ENCODE assay signal across 11 cellular contexts in genomic region chr19:485583-486236, GRCh38. TPM values are rescaled to one million over a fixed set of nuclear protein-coding genes. Genes with fewer than 3 reads are reported as not detected.
DNase-seq lines count a peak whose midpoint lies in the region; ATAC-seq and TF ChIP-seq lines count a peak whose summit lies in the region.
"Had no signal": no experiment of that assay in that cellular context is flagged by ENCODE, and none has a peak within 500 bp of the region (broad histone marks: within the 10 kb centered on the region; RNA-seq: fewer than 3 reads in every experiment).

No MANE protein-coding gene starts in this region.

- H3K4me1 Mint-ChIP-seq in activated T-cell treated with anti-CD3 and anti-CD28 coated beads, Interleukin-2, amount 50 U/mL, for 24 hours (ENCODE audit: low read depth) = peaks cover 6% of the 10 kb centered on the region
- H3K4me1 Mint-ChIP-seq in activated T-cell treated with anti-CD3 and anti-CD28 coated beads, Interleukin-2, amount 50 U/mL, for 4 hours (ENCODE audit: low read depth) = no peaks in the 10 kb centered on the region

- ATAC-seq in activated T-cell treated with anti-CD3 and anti-CD28 coated beads, Interleukin-2, amount 50 U/mL, for 4 hours = no peak
- no peak for ATAC-seq in HG02885 (IDR thresholded peaks at IDR 0.05; ENCODE audit: poor library complexity, unreplicated experiment)
- ATAC-seq: T-helper 17 cell had no signal

- no peaks in the 10 kb centered on the region for H3K9me3 ChIP-seq in tibial artery

- H3K27me3 Mint-ChIP-seq in activated T-cell treated with anti-CD3 and anti-CD28 coated beads, Interleukin-2, amount 50 U/mL, for 24 hours = peaks cover 26% of the 10 kb centered on the region
- H3K27me3 Mint-ChIP-seq in activated T-cell treated with anti-CD3 and anti-CD28 coated beads, Interleukin-2, amount 50 U/mL, for 4 hours (ENCODE audit: low read depth) = peaks cover 21% of the 10 kb centered on the region

- H3K9me3 Mint-ChIP-seq in activated T-cell treated with anti-CD3 and anti-CD28 coated beads, Interleukin-2, amount 50 U/mL, for 24 hours = peaks cover 4% of the 10 kb centered on the region
- H3K9me3 Mint-ChIP-seq in activated T-cell treated with anti-CD3 and anti-CD28 coated beads, Interleukin-2, amount 50 U/mL, for 4 hours = no peaks in the 10 kb centered on the region

- peaks cover 0 to 12% (median 8%) of the 10 kb centered on the region in 4 donors for H3K4me1 ChIP-seq in tibial artery

- H3K4me3 ChIP-seq in astrocyte of the spinal cord (ENCODE audit: low read depth, low read length) (no peak overlapping the region), tibial artery (no peak overlapping the region)

- no peaks in the 10 kb centered on the region for H3K36me3 Mint-ChIP-seq in activated T-cell treated with anti-CD3 and anti-CD28 coated beads, Interleukin-2, amount 50 U/mL, for 24 hours (ENCODE audit: low read depth)
- H3K36me3 Mint-ChIP-seq in activated T-cell treated with anti-CD3 and anti-CD28 coated beads, Interleukin-2, amount 50 U/mL, for 4 hours (ENCODE audit: insufficient read depth) = no peaks in the 10 kb centered on the region

- no peaks in the 10 kb centered on the region for H3K36me3 ChIP-seq in tibial artery

- no peak for DNase-seq in activated T-cell treated with anti-CD3 and anti-CD28 coated beads, Interleukin-2, amount 50 U/mL, for 24 hours
- no peak for DNase-seq in activated T-cell treated with anti-CD3 and anti-CD28 coated beads, Interleukin-2, amount 50 U/mL, for 4 hours
- DNase-seq in astrocyte of the spinal cord (ENCODE audit: low read depth, low spot score) = peak; percentile 61
- peak; percentile 95 for DNase-seq in islet precursor cell
- DNase-seq in tibial artery = peak; percentile 67 to 83
- no peak for DNase-seq in DMS 273 (lab: John Stamatoyannopoulos, UW; ENCODE audit: unreplicated experiment)
- DNase-seq in NCI-H510A treated with DMSO at 0.1 percent for 48 hours (lab: John Stamatoyannopoulos, UW) = no peak
- DNase-seq: activated naive CD8-positive, alpha-beta T cell treated with anti-CD3 and anti-CD28 coated beads, Interleukin-2, amount 10 ng/mL, durations not matched to agents 7 days and 5 days; stimulated activated CD8-positive, alpha-beta memory T cell treated with anti-CD3 and anti-CD28 coated beads, Interleukin-4, amount 100 ng/mL, for 48 hours; T-helper 17 cell had no signal

- TF ChIP-seq CTCF in astrocyte of the spinal cord (IDR thresholded peaks at IDR 0.05; ENCODE audit: low read depth, low read length) = no peak
- no peak for TF ChIP-seq CTCF in tibial artery (IDR thresholded peaks at IDR 0.05)

- peaks cover 0 to 29% of the 10 kb centered on the region in 2 donors for H3K27me3 ChIP-seq in tibial artery

- in situ Hi-C loops in astrocyte of the spinal cord (cut with HindIII; ENCODE audit: low sequenced_read_pairs) = no loop called here

- intact Hi-C loops in tibial artery (cut with DNase I; ENCODE audit: low total_unique reads) = no loop called here

- H3K4me3 Mint-ChIP-seq in activated T-cell treated with anti-CD3 and anti-CD28 coated beads, Interleukin-2, amount 50 U/mL, for 24 hours = no peak overlapping the region
- H3K4me3 Mint-ChIP-seq in activated T-cell treated with anti-CD3 and anti-CD28 coated beads, Interleukin-2, amount 50 U/mL, for 4 hours = no peak overlapping the region
- H3K4me3 Mint-ChIP-seq: activated naive CD8-positive, alpha-beta T cell treated with anti-CD3 and anti-CD28 coated beads, Interleukin-2, amount 10 ng/mL, durations not matched to agents 7 days and 5 days; T-helper 17 cell had no signal

- H3K27ac ChIP-seq in tibial artery = no peak overlapping the region

- peak overlapping the region; percentile 15 for H3K27ac Mint-ChIP-seq in activated T-cell treated with anti-CD3 and anti-CD28 coated beads, Interleukin-2, amount 50 U/mL, for 24 hours
- H3K27ac Mint-ChIP-seq: activated naive CD8-positive, alpha-beta T cell treated with anti-CD3 and anti-CD28 coated beads, Interleukin-2, amount 10 ng/mL, durations not matched to agents 7 days and 5 days; T-helper 17 cell had no signal

RNA-seq across cellular contexts. Expression of gene MADCAM1, which starts 10.6 kb away (rescaled TPM):
- under 1 TPM; 0.18 to 0.26 (median 0.19) TPM for total RNA-seq in activated T-cell treated with anti-CD3 and anti-CD28 coated beads, Interleukin-2, amount 50 U/mL, for 4 hours

RNA-seq across cellular contexts. Expression of gene TPGS1, which starts 21.6 kb away (rescaled TPM):
- 10 to 100 TPM; 21.9 to 22.8 (median 22.6) TPM for total RNA-seq in activated T-cell treated with anti-CD3 and anti-CD28 coated beads, Interleukin-2, amount 50 U/mL, for 4 hours

RNA-seq across cellular contexts. Expression of gene SHC2, which starts 24.9 kb away (rescaled TPM):
- total RNA-seq in activated T-cell treated with anti-CD3 and anti-CD28 coated beads, Interleukin-2, amount 50 U/mL, for 4 hours = under 1 TPM; 0.16 to 0.33 (median 0.26) TPM
- total RNA-seq: T-helper 17 cell had no signal

RNA-seq across cellular contexts. Expression of gene CDC34, which starts 45.9 kb away (rescaled TPM):
- total RNA-seq in activated T-cell treated with anti-CD3 and anti-CD28 coated beads, Interleukin-2, amount 50 U/mL, for 4 hours = 10 to 100 TPM; 42.1 to 48.7 (median 45.7) TPM

RNA-seq across cellular contexts. Expression of gene GZMM, which starts 58.1 kb away (rescaled TPM):
- total RNA-seq in activated T-cell treated with anti-CD3 and anti-CD28 coated beads, Interleukin-2, amount 50 U/mL, for 4 hours = 10 to 100 TPM; 53.2 to 71.8 (median 65.8) TPM

Comparison
In these comparisons a context has a peak if more than half of its experiments do, and no peak if none do; other contexts are left out.
1. DNase-seq: peak in astrocyte of the spinal cord (single experiment), islet precursor cell (single experiment) and tibial artery (2 of 2); none in activated T-cell treated with anti-CD3 and anti-CD28 coated beads, Interleukin-2, amount 50 U/mL, for 24 hours (single experiment), activated T-cell treated with anti-CD3 and anti-CD28 coated beads, Interleukin-2, amount 50 U/mL, for 4 hours (single experiment), DMS 273 (single experiment) and NCI-H510A treated with DMSO at 0.1 percent for 48 hours (single experiment).